8 cellular contexts compared by ENCODE assay signal in genomic region chr1:1779691-1780597, GRCh38. TPM values are rescaled to one million over a fixed set of nuclear protein-coding genes. Genes with fewer than 3 reads are reported as not detected.
A peak's percentile ranks its signal among the peaks of the same experiment; 100 is the strongest.
DNase-seq lines count a peak whose midpoint lies in the region; ATAC-seq and TF ChIP-seq lines count a peak whose summit lies in the region.

No MANE protein-coding gene starts in this region.

- intact Hi-C loops in posterior vena cava (cut with DNase I), result loop anchor here in 1 of 2 donors (5.0 to 10.0 kb wide), 2 partner anchors 115 to 522 kb away; partner anchors contain the start of gene GNB1

- no peak for TF ChIP-seq POLR2A in NB4 (IDR thresholded peaks at IDR 0.05; ENCODE audit: extremely low read depth, insufficient read length)

- TF ChIP-seq CTCF in NB4 (IDR thresholded peaks at IDR 0.05; ENCODE audit: low read depth, low read length), result no peak
- no peak for TF ChIP-seq CTCF in fibroblast of pulmonary artery (IDR thresholded peaks at IDR 0.05; ENCODE audit: low read length, missing control alignments)

- DNase-seq in GDM1 (lab: John Stamatoyannopoulos, UW), result peak; percentile 45
- DNase-seq in NB4 (ENCODE audit: low read depth), result peak; percentile 94
- peak; percentile 33 for DNase-seq in activated T-cell treated with anti-CD3 and anti-CD28 coated beads for 1 hour (ENCODE audit: low read depth)
- peak; percentile 77 for DNase-seq in fibroblast of pulmonary artery (ENCODE audit: low read depth)
- peak; percentile 88 for DNase-seq in posterior vena cava (ENCODE audit: low spot score)
- no peak for DNase-seq in ACHN

- no peak overlapping the region for H3K4me3 ChIP-seq in NB4 (ENCODE audit: low read depth, low read length)
- peak overlapping the region; percentile 1 for H3K4me3 ChIP-seq in fibroblast of pulmonary artery (replicated peaks; ENCODE audit: low read depth, low read length)

- ATAC-seq in GM21717 (IDR thresholded peaks at IDR 0.05; ENCODE audit: unreplicated experiment) (peak; percentile 31), HG02840 (IDR thresholded peaks at IDR 0.05; ENCODE audit: low FRiP score, unreplicated experiment) (no peak)

- in situ Hi-C loops in ACHN (cut with HindIII; ENCODE audit: low pct_ligation_motif_present, low pct_unique_long_range_greater_than_20kb, low sequenced_read_pairs), result no loop called here

RNA-seq across cellular contexts. Expression of gene NADK, which starts 1.7 kb away (rescaled TPM):
- total RNA-seq in posterior vena cava, result 10 to 100 TPM; 60.0 to 63.5 TPM

RNA-seq across cellular contexts. Expression of gene CDK11A, which starts 55.8 kb away (rescaled TPM):
- 10 to 100 TPM; 29.2 to 37.7 TPM for total RNA-seq in posterior vena cava
